1 cellular context compared by ENCODE assay signal in genomic region chr5:135442387-135443256, GRCh38.
TF ChIP-seq lines count a peak whose summit lies in the region.

No MANE protein-coding gene starts in this region.

TF ChIP-seq in neural cell, 6 proteins besides CTCF, POLR2A, EP300 and RAD21:
- no peak for TF ChIP-seq MXI1 (conservative IDR thresholded peaks at IDR 0.05; ENCODE audit: poor library complexity, severe bottlenecking)
